Comparison of ENCODE assay signal across 33 cellular contexts in the genomic region with DNA sequence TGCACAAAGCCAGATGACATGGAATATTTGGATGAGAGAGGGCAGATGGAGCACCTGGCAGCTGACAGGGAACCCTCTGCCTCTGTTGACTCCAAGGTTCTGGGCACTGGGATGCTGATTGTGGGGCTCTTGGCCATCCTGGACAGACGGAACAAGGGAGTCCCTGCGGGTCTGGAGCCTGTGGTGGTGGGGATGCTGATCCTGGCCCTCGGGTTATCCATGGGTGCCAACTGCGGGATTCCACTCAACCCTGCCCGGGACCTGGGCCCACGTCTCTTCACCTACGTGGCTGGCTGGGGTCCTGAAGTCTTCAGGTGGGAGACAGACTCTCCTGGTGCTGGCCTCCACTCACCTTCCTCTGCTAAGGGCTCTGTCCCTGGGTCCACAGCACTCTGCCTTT. TPM values are rescaled to one million over a fixed set of nuclear protein-coding genes. Genes with fewer than 3 reads are reported as not detected.
"Had no signal": no experiment of that assay in that cellular context is flagged by ENCODE, and none has a peak within 500 bp of the region (broad histone marks: within the 10 kb centered on the region; RNA-seq: fewer than 3 reads in every experiment).

No MANE protein-coding gene starts in this region.

- FAIRE-seq: TTC549 had no signal

- DNase-seq: activated CD8-positive, alpha-beta T cell treated with anti-CD3 and anti-CD28 coated beads for 36 hours; activated effector memory CD4-positive, alpha-beta T cell treated with anti-CD3 and anti-CD28 coated beads, Interleukin-2, amount 50 U/mL, for 16 hours; activated naive CD4-positive, alpha-beta T cell; activated naive CD4-positive, alpha-beta T cell treated with anti-CD3 and anti-CD28 coated beads, Interleukin-2, amount 50 U/mL, for 16 hours; activated naive CD8-positive, alpha-beta T cell treated with anti-CD3 and anti-CD28 coated beads for 36 hours; activated T-cell treated with anti-CD3 and anti-CD28 coated beads, Interleukin-2, amount 50 U/mL, for 1 hour; activated T-cell treated with anti-CD3 and anti-CD28 coated beads, Interleukin-2, amount 50 U/mL, for 72 hours; amniotic stem cell; body of pancreas; cerebellar nuclear complex; NCI-H1105; NCI-H1417 treated with DMSO at 0.1 percent for 48 hours; NCI-H187 treated with DMSO at 0.1 percent for 48 hours; NCI-H2081; NCI-H2171 treated with DMSO at 0.1 percent for 48 hours; NCI-H2227 treated with DMSO at 0.1 percent for 48 hours; NCI-H446; NCI-H510A treated with DMSO at 0.1 percent for 48 hours; NCI-H69; NK-92 treated with Interleukin-12 subunit alpha and Interleukin-12 subunit beta, amount 100 ng/mL, for 24 hours; PC-3; Peyer's patch; RPMI8226; SHP77 treated with DMSO at 0.1 percent for 48 hours; SK-N-SH had no signal

- H3K4me3 Mint-ChIP-seq: activated naive CD8-positive, alpha-beta T cell treated with anti-CD3 and anti-CD28 coated beads for 36 hours had no signal

- H3K9ac ChIP-seq: SK-N-SH had no signal

- H3K27me3 Mint-ChIP-seq: activated CD8-positive, alpha-beta T cell treated with anti-CD3 and anti-CD28 coated beads for 36 hours; activated naive CD8-positive, alpha-beta T cell treated with anti-CD3 and anti-CD28 coated beads for 36 hours; activated T-helper 17 cell treated with anti-CD3 and anti-CD28 coated beads, Interleukin-2, amount 50 U/mL, for 72 hours had no signal

- H3K9me3 ChIP-seq: body of pancreas, breast epithelium, Peyer's patch, SK-N-SH had no signal

- H3K36me3 ChIP-seq: breast epithelium, Peyer's patch had no signal

- H3K27ac ChIP-seq: body of pancreas, breast epithelium, Peyer's patch, SJSA1 had no signal

- H3K27ac Mint-ChIP-seq: activated naive CD8-positive, alpha-beta T cell treated with anti-CD3 and anti-CD28 coated beads for 36 hours; activated T-cell treated with anti-CD3 and anti-CD28 coated beads, Interleukin-2, amount 50 U/mL, for 72 hours; T-helper 1 cell treated with Interleukin-12 subunit alpha and Interleukin-12 subunit beta and Interleukin-4 antibody, amounts not matched to agents 30 μg/mL and 1 μg/mL, for 36 hours; T-helper 2 cell treated with Interferon-gamma antibody and Interleukin-4, amounts not matched to agents 5 μg/mL and 100 μg/mL, for 36 hours had no signal

- H3K27me3 ChIP-seq: body of pancreas, Peyer's patch, SJSA1 had no signal

- H3K9me3 Mint-ChIP-seq: activated CD8-positive, alpha-beta T cell treated with anti-CD3 and anti-CD28 coated beads for 36 hours; activated naive CD8-positive, alpha-beta T cell treated with anti-CD3 and anti-CD28 coated beads for 36 hours; activated T-cell treated with anti-CD3 and anti-CD28 coated beads, Interleukin-2, amount 50 U/mL, for 72 hours; activated T-helper 17 cell treated with anti-CD3 and anti-CD28 coated beads, Interleukin-2, amount 50 U/mL, for 72 hours; T-helper 1 cell treated with Interleukin-12 subunit alpha and Interleukin-12 subunit beta and Interleukin-4 antibody, amounts not matched to agents 30 μg/mL and 1 μg/mL, for 36 hours; T-helper 2 cell treated with Interferon-gamma antibody and Interleukin-4, amounts not matched to agents 5 μg/mL and 100 μg/mL, for 36 hours had no signal

- H3K4me3 ChIP-seq: body of pancreas, breast epithelium, Peyer's patch, SJSA1 had no signal

- H3K36me3 Mint-ChIP-seq: activated naive CD8-positive, alpha-beta T cell treated with anti-CD3 and anti-CD28 coated beads for 36 hours had no signal

RNA-seq across cellular contexts. Expression of a gene that starts 2.6 kb away (rescaled TPM):
- total RNA-seq: activated CD8-positive, alpha-beta memory T cell treated with anti-CD3 and anti-CD28 coated beads for 36 hours; activated naive CD8-positive, alpha-beta T cell treated with anti-CD3 and anti-CD28 coated beads for 36 hours; activated T-cell treated with anti-CD3 and anti-CD28 coated beads, Interleukin-2, amount 50 U/mL, for 72 hours; activated T-helper 17 cell treated with anti-CD3 and anti-CD28 coated beads, Interleukin-2, amount 50 U/mL, for 72 hours; M059J; PC-3; SJSA1 had no signal
